ENCODE assay signal across 9 cellular contexts in the genomic region with DNA sequence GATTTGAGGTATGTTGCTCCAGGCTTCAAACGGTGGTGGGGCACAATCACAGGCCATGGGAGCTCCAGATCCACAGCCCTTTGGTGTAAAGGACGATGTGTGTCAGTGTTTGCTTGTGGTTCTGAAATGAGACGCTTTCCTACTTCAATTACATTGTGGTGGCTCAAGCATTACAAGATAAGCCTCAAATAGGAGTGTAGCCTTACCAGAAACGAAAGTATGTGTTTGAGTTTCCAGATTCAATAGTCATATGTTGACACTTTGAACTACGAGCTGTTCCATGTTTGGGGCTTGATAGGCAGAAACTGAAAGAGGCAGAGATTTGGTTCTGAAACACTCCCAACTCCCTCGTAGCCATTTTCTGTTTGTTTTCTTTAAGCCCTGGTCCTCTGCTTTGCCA.
DNase-seq lines count a peak whose midpoint lies in the region; ATAC-seq lines count a peak whose summit lies in the region.
"Had no signal": no experiment of that assay in that cellular context is flagged by ENCODE, and none has a peak within 500 bp of the region (broad histone marks: within the 10 kb centered on the region; RNA-seq: fewer than 3 reads in every experiment).

No MANE protein-coding gene starts in this region.

- no peaks in the 10 kb centered on the region for H3K36me3 Mint-ChIP-seq in activated naive CD4-positive, alpha-beta T cell treated with anti-CD3 and anti-CD28 coated beads for 36 hours (ENCODE audit: low read depth)
- H3K36me3 Mint-ChIP-seq in activated naive CD4-positive, alpha-beta T cell treated with anti-CD3 and anti-CD28 coated beads, Interleukin-2, amount 10 ng/mL, durations not matched to agents 7 days and 5 days, result no peaks in the 10 kb centered on the region

- DNase-seq in activated naive CD4-positive, alpha-beta T cell treated with anti-CD3 and anti-CD28 coated beads for 36 hours, result peak; percentile 33
- no peak for DNase-seq in activated naive CD4-positive, alpha-beta T cell treated with anti-CD3 and anti-CD28 coated beads, Interleukin-2, amount 10 ng/mL, durations not matched to agents 7 days and 5 days
- DNase-seq in RPMI8226 (peak; percentile 65), RKO (ENCODE audit: low spot score) (no peak), D341Med (ENCODE audit: low spot score) (no peak), KBM-7 (no peak)
- peak in 1 of 2 donors; percentile 41 for DNase-seq in stimulated activated naive CD8-positive, alpha-beta T cell treated with anti-CD3 and anti-CD28 coated beads, Interleukin-15, amount 100 ng/mL, for 72 hours
- DNase-seq: caudate nucleus had no signal

- H3K4me3 Mint-ChIP-seq in activated naive CD4-positive, alpha-beta T cell treated with anti-CD3 and anti-CD28 coated beads for 36 hours, result no peak overlapping the region
- no peak overlapping the region for H3K4me3 Mint-ChIP-seq in activated naive CD4-positive, alpha-beta T cell treated with anti-CD3 and anti-CD28 coated beads, Interleukin-2, amount 10 ng/mL, durations not matched to agents 7 days and 5 days
- no peak overlapping the region for H3K4me3 Mint-ChIP-seq in stimulated activated naive CD8-positive, alpha-beta T cell treated with anti-CD3 and anti-CD28 coated beads, Interleukin-15, amount 100 ng/mL, for 72 hours

- in situ Hi-C loops in KBM-7 (cut with MboI; ENCODE audit: low pct_unique_long_range_greater_than_20kb, low sequenced_read_pairs), result no loop called here

- CTCF ChIA-PET in activated naive CD4-positive, alpha-beta T cell treated with anti-CD3 and anti-CD28 coated beads for 36 hours (lab: Charles Lee), result interaction anchor here (1.2 kb wide), 1 partner anchor 186 kb away, joined by 3 read pairs; no protein-coding TSS in a partner anchor
- CTCF ChIA-PET in activated naive CD4-positive, alpha-beta T cell treated with anti-CD3 and anti-CD28 coated beads, Interleukin-2, amount 10 ng/mL, durations not matched to agents 7 days and 5 days (lab: Charles Lee), result interaction anchor here (1.2 kb wide), 2 partner anchors 56 to 71 kb away, joined by 3 to 4 read pairs; no protein-coding TSS in a partner anchor

- H3K9me3 Mint-ChIP-seq in activated naive CD4-positive, alpha-beta T cell treated with anti-CD3 and anti-CD28 coated beads for 36 hours, result no peaks in the 10 kb centered on the region
- peaks cover 2% of the 10 kb centered on the region for H3K9me3 Mint-ChIP-seq in activated naive CD4-positive, alpha-beta T cell treated with anti-CD3 and anti-CD28 coated beads, Interleukin-2, amount 10 ng/mL, durations not matched to agents 7 days and 5 days
- H3K9me3 Mint-ChIP-seq in stimulated activated naive CD8-positive, alpha-beta T cell treated with anti-CD3 and anti-CD28 coated beads, Interleukin-15, amount 100 ng/mL, for 72 hours, result no peaks in the 10 kb centered on the region

- no peak overlapping the region for H3K27ac Mint-ChIP-seq in activated naive CD4-positive, alpha-beta T cell treated with anti-CD3 and anti-CD28 coated beads for 36 hours
- H3K27ac Mint-ChIP-seq in activated naive CD4-positive, alpha-beta T cell treated with anti-CD3 and anti-CD28 coated beads, Interleukin-2, amount 10 ng/mL, durations not matched to agents 7 days and 5 days, result no peak overlapping the region
- no peak overlapping the region for H3K27ac Mint-ChIP-seq in stimulated activated naive CD8-positive, alpha-beta T cell treated with anti-CD3 and anti-CD28 coated beads, Interleukin-15, amount 100 ng/mL, for 72 hours

- intact Hi-C loops in activated naive CD4-positive, alpha-beta T cell treated with anti-CD3 and anti-CD28 coated beads for 36 hours (cut with micrococcal nuclease), result loop anchor here (1.0 kb wide), 1 partner anchor 20 kb away; no protein-coding TSS in a partner anchor

- H3K27me3 Mint-ChIP-seq in activated naive CD4-positive, alpha-beta T cell treated with anti-CD3 and anti-CD28 coated beads for 36 hours (ENCODE audit: low read depth), result peaks cover 17% of the 10 kb centered on the region
- peaks cover 31% of the 10 kb centered on the region for H3K27me3 Mint-ChIP-seq in activated naive CD4-positive, alpha-beta T cell treated with anti-CD3 and anti-CD28 coated beads, Interleukin-2, amount 10 ng/mL, durations not matched to agents 7 days and 5 days
- peaks cover 77% of the 10 kb centered on the region for H3K27me3 Mint-ChIP-seq in stimulated activated naive CD8-positive, alpha-beta T cell treated with anti-CD3 and anti-CD28 coated beads, Interleukin-15, amount 100 ng/mL, for 72 hours

- peak; percentile 97 for ATAC-seq in HG02870 (IDR thresholded peaks at IDR 0.05; ENCODE audit: unreplicated experiment)
- ATAC-seq in stimulated activated naive CD8-positive, alpha-beta T cell treated with anti-CD3 and anti-CD28 coated beads, Interleukin-15, amount 100 ng/mL, for 72 hours, result peak; percentile 98

- H3K4me1 Mint-ChIP-seq in activated naive CD4-positive, alpha-beta T cell treated with anti-CD3 and anti-CD28 coated beads for 36 hours (ENCODE audit: low read depth), result peaks cover 10% of the 10 kb centered on the region
- peaks cover 7% of the 10 kb centered on the region for H3K4me1 Mint-ChIP-seq in activated naive CD4-positive, alpha-beta T cell treated with anti-CD3 and anti-CD28 coated beads, Interleukin-2, amount 10 ng/mL, durations not matched to agents 7 days and 5 days
- H3K4me1 Mint-ChIP-seq in stimulated activated naive CD8-positive, alpha-beta T cell treated with anti-CD3 and anti-CD28 coated beads, Interleukin-15, amount 100 ng/mL, for 72 hours, result peaks cover 11% of the 10 kb centered on the region

Comparison
In these comparisons a context has a peak if more than half of its experiments do, and no peak if none do; other contexts are left out.
1. DNase-seq: peak in activated naive CD4-positive, alpha-beta T cell treated with anti-CD3 and anti-CD28 coated beads for 36 hours (single experiment) and RPMI8226 (single experiment); none in activated naive CD4-positive, alpha-beta T cell treated with anti-CD3 and anti-CD28 coated beads, Interleukin-2, amount 10 ng/mL, durations not matched to agents 7 days and 5 days (single experiment), RKO (single experiment), D341Med (single experiment) and KBM-7 (single experiment).